Comparison of ENCODE assay signal across 9 cellular contexts in genomic region chr1:156742017-156742416, GRCh38. TPM values are rescaled to one million over a fixed set of nuclear protein-coding genes. Genes with fewer than 3 reads are reported as not detected.
A peak's percentile ranks its signal among the peaks of the same experiment; 100 is the strongest.
DNase-seq lines count a peak whose midpoint lies in the region; ATAC-seq, FAIRE-seq and TF ChIP-seq lines count a peak whose summit lies in the region.
"Had no signal": no experiment of that assay in that cellular context is flagged by ENCODE, and none has a peak within 500 bp of the region (broad histone marks: within the 10 kb centered on the region; RNA-seq: fewer than 3 reads in every experiment).

No MANE protein-coding gene starts in this region.

- no peak overlapping the region for H2BK120ac ChIP-seq in mesendoderm (ENCODE audit: low read depth, low read length)

- no peak overlapping the region for H2BK5ac ChIP-seq in mesendoderm (ENCODE audit: low read length)

- no peaks in the 10 kb centered on the region for H3K9me3 Mint-ChIP-seq in activated T-helper 2 cell treated with anti-CD3 and anti-CD28 coated beads, Interferon-gamma antibody, Interleukin-2, Interleukin-4, amounts not matched to agents 10 μg/mL and 5 μg/mL and 100 μg/mL, durations not matched to agents 14 hours and 24 hours and 36 hours

- no peaks in the 10 kb centered on the region for H3K27me3 Mint-ChIP-seq in activated T-helper 2 cell treated with anti-CD3 and anti-CD28 coated beads, Interferon-gamma antibody, Interleukin-2, Interleukin-4, amounts not matched to agents 10 μg/mL and 5 μg/mL and 100 μg/mL, durations not matched to agents 14 hours and 24 hours and 36 hours (ENCODE audit: low read depth)

- H3K9ac ChIP-seq in mesendoderm (ENCODE audit: low read length) = peak overlapping the region; percentile 2

- H3K4me1 ChIP-seq in heart left ventricle (peaks cover 11 to 44% (median 35%) of the 10 kb centered on the region in 12 donors), mesendoderm (ENCODE audit: control insufficient read depth, low read depth, low read length) (peaks cover 16% of the 10 kb centered on the region), upper lobe of left lung (peaks cover 33 to 49% (median 37%) of the 10 kb centered on the region in 4 donors)

- H3K27ac ChIP-seq in heart left ventricle (peak overlapping the region in 9 of 12 donors; percentile 83 to 94 (median 89)), mesendoderm (ENCODE audit: low read depth, low read length) (no peak overlapping the region), upper lobe of left lung (peak overlapping the region in 3 of 4 donors; percentile 83 to 89 (median 85))

- H3K4me1 Mint-ChIP-seq in activated T-helper 2 cell treated with anti-CD3 and anti-CD28 coated beads, Interferon-gamma antibody, Interleukin-2, Interleukin-4, amounts not matched to agents 10 μg/mL and 5 μg/mL and 100 μg/mL, durations not matched to agents 14 hours and 24 hours and 36 hours (ENCODE audit: low read depth) = peaks cover 32% of the 10 kb centered on the region

- ATAC-seq in heart left ventricle (no peak), left ventricle myocardium superior (no peak), upper lobe of left lung (ENCODE audit: low FRiP score in 2 of 2) (no peak)

- H4K5ac ChIP-seq in mesendoderm (ENCODE audit: low read length) = no peak overlapping the region

- no peak overlapping the region for H3K4ac ChIP-seq in mesendoderm (ENCODE audit: low read depth, low read length)

- no peak overlapping the region for H4K8ac ChIP-seq in mesendoderm (ENCODE audit: low read depth, low read length)

- H3K79me2 ChIP-seq in mesendoderm (ENCODE audit: control insufficient read depth, insufficient read depth, low read length) = peaks cover 24% of the 10 kb centered on the region

- intact Hi-C loops in heart left ventricle (cut with DNase I) (no loop called here), left ventricle myocardium superior (cut with micrococcal nuclease) (no loop called here)
- intact Hi-C loops in activated T-helper 2 cell treated with anti-CD3 and anti-CD28 coated beads, Interferon-gamma antibody, Interleukin-2, Interleukin-4, amounts not matched to agents 10 μg/mL and 5 μg/mL and 100 μg/mL, durations not matched to agents 14 hours and 24 hours and 36 hours (cut with micrococcal nuclease) = no loop called here

- H3K56ac ChIP-seq in mesendoderm (ENCODE audit: low read length) = peak overlapping the region; percentile 10

- H3K4me3 ChIP-seq in heart left ventricle (no peak overlapping the region), mesendoderm (ENCODE audit: low read length) (no peak overlapping the region), upper lobe of left lung (no peak overlapping the region)

- TF ChIP-seq POLR2A in heart left ventricle (IDR thresholded peaks at IDR 0.05) (no peak), upper lobe of left lung (IDR thresholded peaks at IDR 0.05) (no peak)

- peak overlapping the region; percentile 92 for H3K27ac Mint-ChIP-seq in activated T-helper 2 cell treated with anti-CD3 and anti-CD28 coated beads, Interferon-gamma antibody, Interleukin-2, Interleukin-4, amounts not matched to agents 10 μg/mL and 5 μg/mL and 100 μg/mL, durations not matched to agents 14 hours and 24 hours and 36 hours

- H3K4me2 ChIP-seq in mesendoderm (ENCODE audit: low read length) = no peak overlapping the region

- no peak for FAIRE-seq in frontal cortex (lab: Jason Lieb, UNC)
- FAIRE-seq: D721Med had no signal

- H3K23ac ChIP-seq in mesendoderm (ENCODE audit: low read length) = no peak overlapping the region

- H2BK15ac ChIP-seq in mesendoderm (replicated peaks; ENCODE audit: low read depth) = no peak overlapping the region

- DNase-seq in heart left ventricle (no peak), left ventricle myocardium superior (no peak), mesendoderm (no peak), upper lobe of left lung (no peak), EL (no peak), frontal cortex (ENCODE audit: low spot score in 2 of 2) (no peak), DMS79 (lab: John Stamatoyannopoulos, UW) (no peak)
- DNase-seq in activated T-helper 2 cell treated with anti-CD3 and anti-CD28 coated beads, Interferon-gamma antibody, Interleukin-2, Interleukin-4, amounts not matched to agents 10 μg/mL and 5 μg/mL and 100 μg/mL, durations not matched to agents 14 hours and 24 hours and 36 hours (ENCODE audit: low spot score) = no peak

- peaks cover 79% of the 10 kb centered on the region for H3K36me3 Mint-ChIP-seq in activated T-helper 2 cell treated with anti-CD3 and anti-CD28 coated beads, Interferon-gamma antibody, Interleukin-2, Interleukin-4, amounts not matched to agents 10 μg/mL and 5 μg/mL and 100 μg/mL, durations not matched to agents 14 hours and 24 hours and 36 hours (ENCODE audit: low read depth)

- H2AK5ac ChIP-seq in mesendoderm (ENCODE audit: low read length) = no peak overlapping the region

- H3K27me3 ChIP-seq in heart left ventricle (no peaks in the 10 kb centered on the region), mesendoderm (ENCODE audit: insufficient read depth, low read length, poor library complexity) (no peaks in the 10 kb centered on the region), upper lobe of left lung (no peaks in the 10 kb centered on the region)

- peaks cover 14% of the 10 kb centered on the region for H3K79me1 ChIP-seq in mesendoderm (ENCODE audit: low read length)

- TF ChIP-seq CTCF in heart left ventricle (IDR thresholded peaks at IDR 0.05) = no peak
- no peak for TF ChIP-seq CTCF in upper lobe of left lung (IDR thresholded peaks at IDR 0.05)

- no peak for TF ChIP-seq EP300 in upper lobe of left lung (IDR thresholded peaks at IDR 0.05)

- 86 to 91% (median 90%) methylated on average over 3 of the region's 3 CpGs for WGBS in heart left ventricle, 4 donors
- no CpG with 5 or more reads among the region's 3 CpGs for whole genome bisulfite sequencing in mesendoderm (ENCODE audit: extremely low coverage, insufficient coverage, low lambda C conversion rate)
- WGBS in upper lobe of left lung, 2 donors = 80 to 87% methylated on average over 3 of the region's 3 CpGs

- H3K36me3 ChIP-seq in heart left ventricle (peaks cover 0 to 49% (median 37%) of the 10 kb centered on the region in 9 donors), mesendoderm (ENCODE audit: control insufficient read depth, insufficient read depth, low read length) (peaks cover 6% of the 10 kb centered on the region), upper lobe of left lung (peaks cover 10 to 46% (median 37%) of the 10 kb centered on the region in 4 donors)

- H3K9me3 ChIP-seq in heart left ventricle (no peaks in the 10 kb centered on the region), upper lobe of left lung (no peaks in the 10 kb centered on the region)

- no peak overlapping the region for H3K18ac ChIP-seq in mesendoderm (ENCODE audit: low read length)

- H3K4me3 Mint-ChIP-seq in activated T-helper 2 cell treated with anti-CD3 and anti-CD28 coated beads, Interferon-gamma antibody, Interleukin-2, Interleukin-4, amounts not matched to agents 10 μg/mL and 5 μg/mL and 100 μg/mL, durations not matched to agents 14 hours and 24 hours and 36 hours (ENCODE audit: low read depth) = peak overlapping the region; percentile 95

RNA-seq across cellular contexts. Expression of gene MRPL24, which starts 1.1 kb away (rescaled TPM):
- total RNA-seq in heart left ventricle (100 to 1,000 TPM in 1 of 9 donors, 10 to 100 TPM in 8; 74.8 to 117 (median 79.6) TPM), left ventricle myocardium superior (96.1 TPM), upper lobe of left lung (10 to 100 TPM; 19.6 to 52.5 (median 40.8) TPM), frontal cortex (14.7 TPM)
- polyA plus RNA-seq in heart left ventricle = 100 to 1,000 TPM; 135 to 230 TPM
- total RNA-seq in activated T-helper 2 cell treated with anti-CD3 and anti-CD28 coated beads, Interferon-gamma antibody, Interleukin-2, Interleukin-4, amounts not matched to agents 10 μg/mL and 5 μg/mL and 100 μg/mL, durations not matched to agents 14 hours and 24 hours and 36 hours = 116 and 124 TPM in 2 replicates
- 30.0 TPM for polyA plus RNA-seq in mesendoderm (2013, experiment 1 of 2)
- polyA plus RNA-seq in mesendoderm (2013, experiment 2 of 2) = 29.4 TPM

RNA-seq across cellular contexts. Expression of gene HDGF, which starts 9.5 kb away (rescaled TPM):
- total RNA-seq in heart left ventricle (100 to 1,000 TPM; 137 to 224 (median 147) TPM), left ventricle myocardium superior (185 TPM), upper lobe of left lung (100 to 1,000 TPM; 129 to 231 (median 182) TPM), frontal cortex (63.6 TPM)
- 100 to 1,000 TPM in 1 of 2 donors, 10 to 100 TPM in 1; 87.7 to 240 TPM for polyA plus RNA-seq in heart left ventricle
- total RNA-seq in activated T-helper 2 cell treated with anti-CD3 and anti-CD28 coated beads, Interferon-gamma antibody, Interleukin-2, Interleukin-4, amounts not matched to agents 10 μg/mL and 5 μg/mL and 100 μg/mL, durations not matched to agents 14 hours and 24 hours and 36 hours = 359 and 360 TPM in 2 replicates
- polyA plus RNA-seq in mesendoderm (2013, experiment 1 of 2) = 388 TPM
- 388 TPM for polyA plus RNA-seq in mesendoderm (2013, experiment 2 of 2)

RNA-seq across cellular contexts. Expression of gene ISG20L2, which starts 13.5 kb away (rescaled TPM):
- total RNA-seq in heart left ventricle (10 to 100 TPM in 8 of 9 donors, 1 to 10 TPM in 1; 8.4 to 17.9 (median 12.8) TPM), left ventricle myocardium superior (12.0 TPM), upper lobe of left lung (10 to 100 TPM; 10.8 to 38.8 (median 22.9) TPM), frontal cortex (7.3 TPM)
- polyA plus RNA-seq in heart left ventricle = 10 to 100 TPM in 1 of 2 donors, 1 to 10 TPM in 1; 5.1 to 17.6 TPM
- total RNA-seq in activated T-helper 2 cell treated with anti-CD3 and anti-CD28 coated beads, Interferon-gamma antibody, Interleukin-2, Interleukin-4, amounts not matched to agents 10 μg/mL and 5 μg/mL and 100 μg/mL, durations not matched to agents 14 hours and 24 hours and 36 hours = 52.2 and 57.4 TPM in 2 replicates
- polyA plus RNA-seq in mesendoderm (2013, experiment 1 of 2) = 75.9 TPM
- 76.2 TPM for polyA plus RNA-seq in mesendoderm (2013, experiment 2 of 2)

RNA-seq across cellular contexts. Expression of gene METTL25B, which starts 13.7 kb away (rescaled TPM):
- total RNA-seq in heart left ventricle = 10 to 100 TPM in 8 of 9 donors, 1 to 10 TPM in 1; 8.9 to 18.9 (median 15.0) TPM
- 10 to 100 TPM; 15.6 to 24.3 TPM for polyA plus RNA-seq in heart left ventricle
- 14.7 TPM for total RNA-seq in left ventricle myocardium superior
- total RNA-seq in activated T-helper 2 cell treated with anti-CD3 and anti-CD28 coated beads, Interferon-gamma antibody, Interleukin-2, Interleukin-4, amounts not matched to agents 10 μg/mL and 5 μg/mL and 100 μg/mL, durations not matched to agents 14 hours and 24 hours and 36 hours = 37.3 and 45.2 TPM in 2 replicates
- 12.0 TPM for polyA plus RNA-seq in mesendoderm (2013, experiment 1 of 2)
- 11.6 TPM for polyA plus RNA-seq in mesendoderm (2013, experiment 2 of 2)
- 100 to 1,000 TPM in 1 of 6 donors, 10 to 100 TPM in 5; 23.4 to 131 (median 39.9) TPM for total RNA-seq in upper lobe of left lung
- total RNA-seq in frontal cortex = 5.7 TPM

RNA-seq across cellular contexts. Expression of gene PRCC, which starts 25.3 kb away (rescaled TPM):
- total RNA-seq in heart left ventricle = 10 to 100 TPM; 34.6 to 55.5 (median 39.0) TPM
- 10 to 100 TPM; 39.0 to 49.9 TPM for polyA plus RNA-seq in heart left ventricle
- total RNA-seq in left ventricle myocardium superior = 41.3 TPM
- total RNA-seq in activated T-helper 2 cell treated with anti-CD3 and anti-CD28 coated beads, Interferon-gamma antibody, Interleukin-2, Interleukin-4, amounts not matched to agents 10 μg/mL and 5 μg/mL and 100 μg/mL, durations not matched to agents 14 hours and 24 hours and 36 hours = 94.8 and 110 TPM in 2 replicates
- polyA plus RNA-seq in mesendoderm (2013, experiment 1 of 2) = 153 TPM
- polyA plus RNA-seq in mesendoderm (2013, experiment 2 of 2) = 139 TPM
- 10 to 100 TPM; 36.5 to 52.4 (median 40.8) TPM for total RNA-seq in upper lobe of left lung
- total RNA-seq in frontal cortex = 14.3 TPM
